In the genomic region with DNA sequence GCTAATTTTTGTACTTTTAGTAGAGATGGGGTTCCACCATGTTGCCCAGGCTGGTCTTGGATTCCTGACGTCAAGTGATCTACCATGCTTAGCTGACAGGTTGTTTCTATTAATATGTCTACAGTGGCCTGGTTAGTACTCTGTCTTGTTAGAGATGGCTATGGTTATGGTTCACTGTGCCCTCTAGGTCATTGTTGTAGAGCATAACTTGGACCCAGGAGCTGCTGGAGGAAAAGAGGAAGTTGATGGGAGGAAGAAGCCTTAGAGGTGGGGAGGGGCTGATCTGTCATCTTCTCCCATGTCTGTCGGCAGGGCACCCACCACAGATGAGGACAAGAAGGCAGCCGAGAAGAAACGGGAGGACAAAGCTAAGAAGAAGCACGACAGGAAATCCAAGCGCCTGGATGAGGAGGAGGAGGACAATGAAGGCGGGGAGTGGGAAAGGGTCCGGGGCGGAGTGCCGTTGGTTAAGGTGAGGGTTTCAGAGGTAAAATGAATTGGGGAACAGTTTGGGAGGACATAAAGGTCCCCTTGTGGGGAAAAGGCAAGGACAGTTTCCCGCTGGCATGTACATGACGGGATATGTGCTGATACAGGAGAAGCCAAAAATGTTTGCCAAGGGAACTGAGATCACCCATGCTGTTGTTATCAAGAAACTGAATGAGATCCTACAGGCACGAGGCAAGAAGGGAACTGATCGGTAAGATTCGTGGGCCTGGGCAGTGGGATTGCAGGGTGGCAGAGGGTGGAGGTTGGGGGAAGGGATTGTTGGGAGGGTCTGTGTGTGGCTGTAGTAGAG, we compare ENCODE assay signal across 9 cellular contexts. TPM values are rescaled to one million over a fixed set of nuclear protein-coding genes. Genes with fewer than 3 reads are reported as not detected.
DNase-seq lines count a peak whose midpoint lies in the region; ATAC-seq and TF ChIP-seq lines count a peak whose summit lies in the region.
"Not testable (repeated sequence)": the region's sequence is repeated elsewhere in the genome, so short reads cannot be mapped to it uniquely, and the experiment has no call there.
"Had no signal": no experiment of that assay in that cellular context is flagged by ENCODE, and none has a peak within 500 bp of the region (broad histone marks: within the 10 kb centered on the region; RNA-seq: fewer than 3 reads in every experiment).

No MANE protein-coding gene starts in this region.

- not testable (repeated sequence) for H3K27me3 ChIP-seq in Panc1 (ENCODE audit: control insufficient read depth, insufficient read depth, low read length); aorta (ENCODE audit: control insufficient read depth in 1 of 2, insufficient read depth in 2 of 2, low read length in 1 of 2)

- H3K27ac Mint-ChIP-seq in Calu3 (ENCODE audit: unreplicated experiment); activated CD4-positive, alpha-beta T cell treated with anti-CD3 and anti-CD28 coated beads, Interleukin-2, amount 10 ng/mL, durations not matched to agents 24 days and 14 days; type B pancreatic cell: not testable (repeated sequence)
- H3K27ac Mint-ChIP-seq in activated T-helper 1 cell treated with anti-CD3 and anti-CD28 coated beads, Interleukin-12 subunit alpha, Interleukin-12 subunit beta, Interleukin-2, Interleukin-4 antibody, amounts not matched to agents 30 ng/mL and 10 ng/mL and 1 ng/mL, durations not matched to agents 14 hours and 24 hours and 36 hours = peak overlapping the region; percentile 44
- H3K27ac Mint-ChIP-seq in MCF 10A (ENCODE audit: low read depth, unreplicated experiment) (peak overlapping the region; percentile 42), naive B cell (peak overlapping the region in 1 of 6 donors; percentile 26)

- not testable (repeated sequence) for H3K4me3 ChIP-seq in Panc1 (ENCODE audit: low read depth in 2 of 2, low read length in 2 of 2); aorta (ENCODE audit: low read length in 2 of 2)

- DNase-seq in Calu3; Panc1 (ENCODE audit: low read depth, low spot score); activated T-helper 1 cell treated with anti-CD3 and anti-CD28 coated beads, Interleukin-12 subunit alpha, Interleukin-12 subunit beta, Interleukin-2, Interleukin-4 antibody, amounts not matched to agents 30 ng/mL and 10 ng/mL and 1 ng/mL, durations not matched to agents 14 hours and 24 hours and 36 hours (ENCODE audit: low spot score); MCF 10A (ENCODE audit: unreplicated experiment); naive B cell: not testable (repeated sequence)
- DNase-seq in activated CD4-positive, alpha-beta T cell treated with anti-CD3 and anti-CD28 coated beads, Interleukin-2, amount 10 ng/mL, durations not matched to agents 24 days and 14 days = peak; percentile 47
- DNase-seq in type B pancreatic cell (ENCODE audit: extremely low spot score, unreplicated experiment) = peak; percentile 27
- peak; percentile 3 to 37 for DNase-seq in aorta

- not testable (repeated sequence) for H3K9me3 Mint-ChIP-seq in Calu3 (ENCODE audit: low read depth, unreplicated experiment); activated CD4-positive, alpha-beta T cell treated with anti-CD3 and anti-CD28 coated beads, Interleukin-2, amount 10 ng/mL, durations not matched to agents 24 days and 14 days; activated T-helper 1 cell treated with anti-CD3 and anti-CD28 coated beads, Interleukin-12 subunit alpha, Interleukin-12 subunit beta, Interleukin-2, Interleukin-4 antibody, amounts not matched to agents 30 ng/mL and 10 ng/mL and 1 ng/mL, durations not matched to agents 14 hours and 24 hours and 36 hours; MCF 10A (ENCODE audit: unreplicated experiment); naive B cell; type B pancreatic cell

- not testable (repeated sequence) for H3K4me3 Mint-ChIP-seq in Calu3 (ENCODE audit: low read depth, unreplicated experiment); activated CD4-positive, alpha-beta T cell treated with anti-CD3 and anti-CD28 coated beads, Interleukin-2, amount 10 ng/mL, durations not matched to agents 24 days and 14 days; activated T-helper 1 cell treated with anti-CD3 and anti-CD28 coated beads, Interleukin-12 subunit alpha, Interleukin-12 subunit beta, Interleukin-2, Interleukin-4 antibody, amounts not matched to agents 30 ng/mL and 10 ng/mL and 1 ng/mL, durations not matched to agents 14 hours and 24 hours and 36 hours; MCF 10A (ENCODE audit: unreplicated experiment); type B pancreatic cell
- peak overlapping the region in 1 of 8 donors; percentile 37 for H3K4me3 Mint-ChIP-seq in naive B cell

- POLR2A ChIA-PET in Panc1 (lab: Charles Lee); MCF 10A (lab: Yijun Ruan, JAX): not testable (repeated sequence)

- not testable (repeated sequence) for ATAC-seq in Panc1; aorta (ENCODE audit: low FRiP score)
- ATAC-seq in naive B cell (ENCODE audit: low read depth in 2 of 2) = peak; percentile 52 to 59

- WGBS in aorta, 2 donors = 84 to 96% methylated on average over 11 to 12 of the region's 15 CpGs

- H3K4me1 ChIP-seq in Panc1 (ENCODE audit: control insufficient read depth, insufficient read depth, low read length); aorta (ENCODE audit: control insufficient read depth in 1 of 2, insufficient read depth in 2 of 2, low read length in 2 of 2): not testable (repeated sequence)

- not testable (repeated sequence) for TF ChIP-seq CTCF in Calu3 (IDR thresholded peaks at IDR 0.05; ENCODE audit: unreplicated experiment); Panc1 (IDR thresholded peaks at IDR 0.05); MCF 10A (IDR thresholded peaks at IDR 0.05; ENCODE audit: unreplicated experiment); type B pancreatic cell (conservative IDR thresholded peaks at IDR 0.05)

- H3K36me3 ChIP-seq in Panc1 (ENCODE audit: control insufficient read depth, insufficient read depth, low read length); aorta (ENCODE audit: control insufficient read depth in 1 of 2, insufficient read depth in 2 of 2, low read length in 1 of 2): not testable (repeated sequence)

- H3K27me3 Mint-ChIP-seq in Calu3 (ENCODE audit: unreplicated experiment); activated CD4-positive, alpha-beta T cell treated with anti-CD3 and anti-CD28 coated beads, Interleukin-2, amount 10 ng/mL, durations not matched to agents 24 days and 14 days; activated T-helper 1 cell treated with anti-CD3 and anti-CD28 coated beads, Interleukin-12 subunit alpha, Interleukin-12 subunit beta, Interleukin-2, Interleukin-4 antibody, amounts not matched to agents 30 ng/mL and 10 ng/mL and 1 ng/mL, durations not matched to agents 14 hours and 24 hours and 36 hours (ENCODE audit: insufficient read depth); MCF 10A (ENCODE audit: insufficient read depth, unreplicated experiment); naive B cell; type B pancreatic cell: not testable (repeated sequence)

- not testable (repeated sequence) for H3K4me1 Mint-ChIP-seq in Calu3 (ENCODE audit: low read depth, unreplicated experiment); activated CD4-positive, alpha-beta T cell treated with anti-CD3 and anti-CD28 coated beads, Interleukin-2, amount 10 ng/mL, durations not matched to agents 24 days and 14 days; activated T-helper 1 cell treated with anti-CD3 and anti-CD28 coated beads, Interleukin-12 subunit alpha, Interleukin-12 subunit beta, Interleukin-2, Interleukin-4 antibody, amounts not matched to agents 30 ng/mL and 10 ng/mL and 1 ng/mL, durations not matched to agents 14 hours and 24 hours and 36 hours (ENCODE audit: low read depth); MCF 10A (ENCODE audit: insufficient read depth, unreplicated experiment); naive B cell; type B pancreatic cell (ENCODE audit: unreplicated experiment)

- not testable (repeated sequence) for H3K36me3 Mint-ChIP-seq in Calu3 (ENCODE audit: insufficient read depth, unreplicated experiment); activated CD4-positive, alpha-beta T cell treated with anti-CD3 and anti-CD28 coated beads, Interleukin-2, amount 10 ng/mL, durations not matched to agents 24 days and 14 days (ENCODE audit: low read depth); activated T-helper 1 cell treated with anti-CD3 and anti-CD28 coated beads, Interleukin-12 subunit alpha, Interleukin-12 subunit beta, Interleukin-2, Interleukin-4 antibody, amounts not matched to agents 30 ng/mL and 10 ng/mL and 1 ng/mL, durations not matched to agents 14 hours and 24 hours and 36 hours (ENCODE audit: low read depth); MCF 10A (ENCODE audit: insufficient read depth, unreplicated experiment); naive B cell; type B pancreatic cell

- intact Hi-C loops in Calu3 (cut with micrococcal nuclease; ENCODE audit: unreplicated experiment); Panc1 (cut with micrococcal nuclease; ENCODE audit: unreplicated experiment); activated CD4-positive, alpha-beta T cell treated with anti-CD3 and anti-CD28 coated beads, Interleukin-2, amount 10 ng/mL, durations not matched to agents 24 days and 14 days (cut with micrococcal nuclease); activated T-helper 1 cell treated with anti-CD3 and anti-CD28 coated beads, Interleukin-12 subunit alpha, Interleukin-12 subunit beta, Interleukin-2, Interleukin-4 antibody, amounts not matched to agents 30 ng/mL and 10 ng/mL and 1 ng/mL, durations not matched to agents 14 hours and 24 hours and 36 hours (cut with micrococcal nuclease); MCF 10A (cut with micrococcal nuclease); aorta (cut with DNase I): not testable (repeated sequence)

- CTCF ChIA-PET in Calu3 (lab: Charles Lee); Panc1 (lab: Charles Lee); MCF 10A (lab: Yijun Ruan, JAX): not testable (repeated sequence)

- not testable (repeated sequence) for H3K27ac ChIP-seq in Panc1 (ENCODE audit: low read length); aorta (ENCODE audit: low read depth in 1 of 2, low read length in 2 of 2)

- in situ Hi-C loops in Panc1 (cut with HindIII; ENCODE audit: low pct_unique_long_range_greater_than_20kb, low sequenced_read_pairs) = not testable (repeated sequence)

- BruUV-seq in Calu3 (replicated peaks; lab: Mats Ljungman, UMichigan) = TSS peak; percentile 55
- BruUV-seq in Panc1 (replicated peaks; lab: Mats Ljungman, UMichigan) = TSS peak; percentile 77
- not testable (repeated sequence) for BruUV-seq in MCF 10A (replicated peaks; lab: Mats Ljungman, UMichigan)

- H3K9me3 ChIP-seq in Panc1 (ENCODE audit: control insufficient read depth, insufficient read depth, low read depth, low read length); aorta (ENCODE audit: control insufficient read depth, low read length): not testable (repeated sequence)

RNA-seq across cellular contexts. Expression of a gene that starts 11.8 kb away (rescaled TPM):
- 1,403 and 1,537 TPM in 2 replicates for total RNA-seq in Calu3 (2022)
- 526 TPM for total RNA-seq in Panc1 (2021; ENCODE audit: unreplicated experiment)
- polyA plus RNA-seq in Panc1 (2012; ENCODE audit: insufficient read length) = 457 TPM
- total RNA-seq in activated CD4-positive, alpha-beta T cell treated with anti-CD3 and anti-CD28 coated beads, Interleukin-2, amount 10 ng/mL, durations not matched to agents 24 days and 14 days = 1,266 and 1,275 TPM in 2 replicates
- 1,175 and 1,207 TPM in 2 replicates for total RNA-seq in activated T-helper 1 cell treated with anti-CD3 and anti-CD28 coated beads, Interleukin-12 subunit alpha, Interleukin-12 subunit beta, Interleukin-2, Interleukin-4 antibody, amounts not matched to agents 30 ng/mL and 10 ng/mL and 1 ng/mL, durations not matched to agents 14 hours and 24 hours and 36 hours
- 968 and 1,390 TPM in 2 replicates for total RNA-seq in MCF 10A (2022)
- polyA plus RNA-seq in naive B cell (ENCODE audit: low read depth in 6 of 6) = 100 to 1,000 TPM; 140 to 243 (median 203) TPM
- total RNA-seq in type B pancreatic cell (ENCODE audit: low replicate concordance) = 764 and 778 TPM in 2 replicates
- 100 to 1,000 TPM; 338 to 374 TPM for total RNA-seq in aorta
- polyA plus RNA-seq in aorta = 100 to 1,000 TPM; 246 to 547 TPM

RNA-seq across cellular contexts. Expression of a gene that starts 28.5 kb away (rescaled TPM):
- total RNA-seq in Calu3 (2022) = 5.2 and 7.0 TPM in 2 replicates
- 0.90 TPM for total RNA-seq in Panc1 (2021; ENCODE audit: unreplicated experiment)
- 0.55 TPM for polyA plus RNA-seq in Panc1 (2012; ENCODE audit: insufficient read length)
- 3.1 and 3.6 TPM in 2 replicates for total RNA-seq in activated CD4-positive, alpha-beta T cell treated with anti-CD3 and anti-CD28 coated beads, Interleukin-2, amount 10 ng/mL, durations not matched to agents 24 days and 14 days
- 2.4 and 5.3 TPM in 2 replicates for total RNA-seq in activated T-helper 1 cell treated with anti-CD3 and anti-CD28 coated beads, Interleukin-12 subunit alpha, Interleukin-12 subunit beta, Interleukin-2, Interleukin-4 antibody, amounts not matched to agents 30 ng/mL and 10 ng/mL and 1 ng/mL, durations not matched to agents 14 hours and 24 hours and 36 hours
- 2.1 TPM in 2 replicates for total RNA-seq in MCF 10A (2022)
- polyA plus RNA-seq in naive B cell (ENCODE audit: low read depth in 6 of 6) = 1 to 10 TPM in 1 of 6 donors, under 1 TPM in 4, not detected in 1; 0.29 to 1.1 (median 0.64) TPM
- 1.2 and 3.0 TPM in 2 replicates for total RNA-seq in type B pancreatic cell (ENCODE audit: low replicate concordance)
- 1 to 10 TPM; 2.8 to 4.1 TPM for total RNA-seq in aorta
- polyA plus RNA-seq in aorta = under 1 TPM in 1 of 2 donors, not detected in 1; 0.18 TPM
- total RNA-seq: Daoy had no signal
